ENCODE assay signal across 1 cellular context in genomic region chr6:168411130-168411529, GRCh38.
TF ChIP-seq lines count a peak whose summit lies in the region.

No MANE protein-coding gene starts in this region.

TF ChIP-seq in IMR-90, 13 proteins besides CTCF, POLR2A, EP300 and RAD21 (continued from another document):
- TF ChIP-seq BHLHE40 (IDR thresholded peaks at IDR 0.05; ENCODE audit: low read depth, low read length) (no peak), MAFK (IDR thresholded peaks at IDR 0.05; ENCODE audit: low read depth, low read length) (no peak), MXI1 (IDR thresholded peaks at IDR 0.05; ENCODE audit: borderline replicate concordance, low read depth, low read length) (no peak)
